In the genomic region with DNA sequence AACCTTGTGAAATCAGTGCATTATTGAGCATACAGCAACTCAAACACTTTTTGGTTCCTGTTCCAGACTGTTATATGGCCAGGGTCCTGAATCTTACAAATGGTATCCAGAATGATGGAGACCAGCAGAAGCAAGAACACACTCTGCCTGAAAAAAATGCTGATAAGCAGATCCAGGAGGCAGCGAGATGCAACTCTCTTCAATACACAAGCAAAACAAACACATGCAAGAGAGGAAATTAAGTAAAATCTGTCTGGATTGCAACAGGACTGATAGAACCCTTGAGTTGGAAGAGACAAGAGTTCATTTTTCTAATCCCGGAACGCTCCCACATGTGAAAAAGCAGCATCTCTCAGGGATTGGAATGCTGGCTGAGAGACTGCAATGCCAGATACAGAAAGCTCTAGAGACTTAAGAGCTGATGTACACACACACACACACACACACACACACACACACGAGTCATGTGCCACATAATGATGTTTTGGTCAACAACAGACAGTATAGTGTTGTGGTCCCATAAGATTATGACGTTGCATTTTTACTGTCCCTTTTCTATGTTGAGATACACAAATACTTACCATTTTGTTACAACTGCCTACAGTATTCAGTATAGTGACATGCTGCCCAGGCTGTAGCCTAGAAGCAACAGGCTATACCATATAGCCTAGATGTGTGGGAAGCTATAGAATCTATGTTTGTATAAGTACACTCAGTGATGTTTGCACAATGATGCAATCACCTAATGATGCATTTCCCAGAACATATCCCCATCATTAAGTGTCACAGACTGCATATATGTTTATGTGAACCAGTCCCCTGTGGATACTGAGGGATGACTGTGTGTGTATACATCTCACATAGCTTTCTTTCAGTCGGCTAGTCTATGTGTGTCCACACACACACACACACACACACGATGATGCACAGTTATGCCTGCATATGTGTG, we compare ENCODE assay signal across 1 cellular context.
TF ChIP-seq lines count a peak whose summit lies in the region.

No MANE protein-coding gene starts in this region.

TF ChIP-seq in liver, 16 proteins besides CTCF, POLR2A, EP300 and RAD21 (continued from another document):
- TF ChIP-seq, protein P1, sequence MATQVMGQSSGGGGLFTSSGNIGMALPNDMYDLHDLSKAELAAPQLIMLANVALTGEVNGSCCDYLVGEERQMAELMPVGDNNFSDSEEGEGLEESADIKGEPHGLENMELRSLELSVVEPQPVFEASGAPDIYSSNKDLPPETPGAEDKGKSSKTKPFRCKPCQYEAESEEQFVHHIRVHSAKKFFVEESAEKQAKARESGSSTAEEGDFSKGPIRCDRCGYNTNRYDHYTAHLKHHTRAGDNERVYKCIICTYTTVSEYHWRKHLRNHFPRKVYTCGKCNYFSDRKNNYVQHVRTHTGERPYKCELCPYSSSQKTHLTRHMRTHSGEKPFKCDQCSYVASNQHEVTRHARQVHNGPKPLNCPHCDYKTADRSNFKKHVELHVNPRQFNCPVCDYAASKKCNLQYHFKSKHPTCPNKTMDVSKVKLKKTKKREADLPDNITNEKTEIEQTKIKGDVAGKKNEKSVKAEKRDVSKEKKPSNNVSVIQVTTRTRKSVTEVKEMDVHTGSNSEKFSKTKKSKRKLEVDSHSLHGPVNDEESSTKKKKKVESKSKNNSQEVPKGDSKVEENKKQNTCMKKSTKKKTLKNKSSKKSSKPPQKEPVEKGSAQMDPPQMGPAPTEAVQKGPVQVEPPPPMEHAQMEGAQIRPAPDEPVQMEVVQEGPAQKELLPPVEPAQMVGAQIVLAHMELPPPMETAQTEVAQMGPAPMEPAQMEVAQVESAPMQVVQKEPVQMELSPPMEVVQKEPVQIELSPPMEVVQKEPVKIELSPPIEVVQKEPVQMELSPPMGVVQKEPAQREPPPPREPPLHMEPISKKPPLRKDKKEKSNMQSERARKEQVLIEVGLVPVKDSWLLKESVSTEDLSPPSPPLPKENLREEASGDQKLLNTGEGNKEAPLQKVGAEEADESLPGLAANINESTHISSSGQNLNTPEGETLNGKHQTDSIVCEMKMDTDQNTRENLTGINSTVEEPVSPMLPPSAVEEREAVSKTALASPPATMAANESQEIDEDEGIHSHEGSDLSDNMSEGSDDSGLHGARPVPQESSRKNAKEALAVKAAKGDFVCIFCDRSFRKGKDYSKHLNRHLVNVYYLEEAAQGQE (IDR thresholded peaks at IDR 0.05), result no peak
- TF ChIP-seq JUND (IDR thresholded peaks at IDR 0.05) (peak in 1 of 2 donors; percentile 28), GABPA (IDR thresholded peaks at IDR 0.05 in 1 of 2, conservative IDR thresholded peaks at IDR 0.05 in 1 of 2) (no peak), HNF4A (conservative IDR thresholded peaks at IDR 0.05) (peak; percentile 34 to 45), RXRA (IDR thresholded peaks at IDR 0.05) (peak; percentile 34 to 50), NR2F2 (IDR thresholded peaks at IDR 0.05) (no peak), FOXA2 (IDR thresholded peaks at IDR 0.05) (no peak), HNF4G (IDR thresholded peaks at IDR 0.05) (no peak), YY1 (IDR thresholded peaks at IDR 0.05) (no peak), FOXA1 (IDR thresholded peaks at IDR 0.05) (no peak)
- TF ChIP-seq, protein P2, sequence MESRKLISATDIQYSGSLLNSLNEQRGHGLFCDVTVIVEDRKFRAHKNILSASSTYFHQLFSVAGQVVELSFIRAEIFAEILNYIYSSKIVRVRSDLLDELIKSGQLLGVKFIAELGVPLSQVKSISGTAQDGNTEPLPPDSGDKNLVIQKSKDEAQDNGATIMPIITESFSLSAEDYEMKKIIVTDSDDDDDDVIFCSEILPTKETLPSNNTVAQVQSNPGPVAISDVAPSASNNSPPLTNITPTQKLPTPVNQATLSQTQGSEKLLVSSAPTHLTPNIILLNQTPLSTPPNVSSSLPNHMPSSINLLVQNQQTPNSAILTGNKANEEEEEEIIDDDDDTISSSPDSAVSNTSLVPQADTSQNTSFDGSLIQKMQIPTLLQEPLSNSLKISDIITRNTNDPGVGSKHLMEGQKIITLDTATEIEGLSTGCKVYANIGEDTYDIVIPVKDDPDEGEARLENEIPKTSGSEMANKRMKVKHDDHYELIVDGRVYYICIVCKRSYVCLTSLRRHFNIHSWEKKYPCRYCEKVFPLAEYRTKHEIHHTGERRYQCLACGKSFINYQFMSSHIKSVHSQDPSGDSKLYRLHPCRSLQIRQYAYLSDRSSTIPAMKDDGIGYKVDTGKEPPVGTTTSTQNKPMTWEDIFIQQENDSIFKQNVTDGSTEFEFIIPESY (IDR thresholded peaks at IDR 0.05), result no peak
- TF ChIP-seq, protein P3, sequence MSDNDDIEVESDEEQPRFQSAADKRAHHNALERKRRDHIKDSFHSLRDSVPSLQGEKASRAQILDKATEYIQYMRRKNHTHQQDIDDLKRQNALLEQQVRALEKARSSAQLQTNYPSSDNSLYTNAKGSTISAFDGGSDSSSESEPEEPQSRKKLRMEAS (IDR thresholded peaks at IDR 0.05), result no peak
- TF ChIP-seq, protein P4, sequence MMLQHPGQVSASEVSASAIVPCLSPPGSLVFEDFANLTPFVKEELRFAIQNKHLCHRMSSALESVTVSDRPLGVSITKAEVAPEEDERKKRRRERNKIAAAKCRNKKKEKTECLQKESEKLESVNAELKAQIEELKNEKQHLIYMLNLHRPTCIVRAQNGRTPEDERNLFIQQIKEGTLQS (IDR thresholded peaks at IDR 0.05), result no peak
TF ChIP-seq in liver: peak in this region for 3.
